13 cellular contexts compared by ENCODE assay signal in the genomic region with DNA sequence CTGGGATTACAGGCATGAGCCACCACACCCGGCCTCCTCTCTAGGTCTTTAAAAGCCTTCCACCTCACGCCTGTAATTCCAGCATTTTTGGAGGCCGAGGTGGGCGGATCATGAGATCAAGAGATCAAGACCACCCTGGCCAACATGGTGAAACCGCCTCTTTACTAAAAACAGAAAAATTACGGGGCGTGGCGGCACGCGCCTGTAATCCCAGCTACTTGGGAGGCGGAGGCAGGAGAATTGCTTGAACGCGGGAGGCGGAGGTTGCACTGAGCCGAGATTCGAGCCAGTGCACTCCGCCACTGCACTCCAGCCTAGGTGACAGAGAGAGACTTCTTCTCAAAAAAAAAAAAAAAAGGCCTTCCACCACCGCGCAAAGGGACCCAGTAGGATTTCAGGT. TPM values are rescaled to one million over a fixed set of nuclear protein-coding genes. Genes with fewer than 3 reads are reported as not detected.
DNase-seq lines count a peak whose midpoint lies in the region; ATAC-seq lines count a peak whose summit lies in the region.
"Had no signal": no experiment of that assay in that cellular context is flagged by ENCODE, and none has a peak within 500 bp of the region (broad histone marks: within the 10 kb centered on the region; RNA-seq: fewer than 3 reads in every experiment).

No MANE protein-coding gene starts in this region.

- no peaks in the 10 kb centered on the region for H3K27me3 Mint-ChIP-seq in CD4-positive, alpha-beta memory T cell
- H3K27me3 Mint-ChIP-seq in activated naive CD8-positive, alpha-beta T cell: no peaks in the 10 kb centered on the region
- no peaks in the 10 kb centered on the region for H3K27me3 Mint-ChIP-seq in naive thymus-derived CD8-positive, alpha-beta T cell

- H3K27me3 ChIP-seq in BLaER1: no peaks in the 10 kb centered on the region
- no peaks in the 10 kb centered on the region for H3K27me3 ChIP-seq in CD4-positive, alpha-beta memory T cell (ENCODE audit: insufficient read depth, low read length)
- H3K27me3 ChIP-seq: adrenal gland had no signal

- POLR2A ChIA-PET in CD4-positive, alpha-beta memory T cell (lab: Charles Lee; ENCODE audit: partially characterized antibody): interaction anchor here (2.8 kb wide), 1 partner anchor 11 kb away, joined by 56 read pairs; no protein-coding TSS in a partner anchor
- POLR2A ChIA-PET in naive thymus-derived CD8-positive, alpha-beta T cell (lab: Charles Lee): interaction anchor here (0.7 to 4.9 kb wide), 5 partner anchors 10 to 43 kb away, joined by 4 to 73 read pairs (median 51); no protein-coding TSS in a partner anchor

- no peak overlapping the region for H3K4me3 ChIP-seq in BLaER1
- H3K4me3 ChIP-seq in CD4-positive, alpha-beta memory T cell (ENCODE audit: low read length in 2 of 2): no peak overlapping the region

- no peak for DNase-seq in CD4-positive, alpha-beta memory T cell
- no peak for DNase-seq in naive thymus-derived CD8-positive, alpha-beta T cell
- no peak for DNase-seq in NCI-H128 (lab: John Stamatoyannopoulos, UW; ENCODE audit: unreplicated experiment)
- DNase-seq: adrenal gland; H9; NCI-H1105; NK-92 treated with Interleukin-12 subunit alpha and Interleukin-12 subunit beta, amount 100 ng/mL, for 24 hours; SHP77 treated with DMSO at 0.1 percent for 48 hours; stimulated activated CD4-positive, alpha-beta T cell treated with anti-CD3 and anti-CD28 coated beads, Interleukin-12 subunit alpha, Interleukin-12 subunit beta, amount 100 ng/mL, for 4 hours had no signal

- intact Hi-C loops in CD4-positive, alpha-beta memory T cell (cut with micrococcal nuclease): loop anchor here (10.0 kb wide), 4 partner anchors 131 to 1111 kb away; partner anchors contain the start of genes NOP58 and RAPH1

- peak overlapping the region in 6 of 7 donors; percentile 95 to 100 (median 99) for H3K27ac Mint-ChIP-seq in CD4-positive, alpha-beta memory T cell
- H3K27ac Mint-ChIP-seq in activated naive CD8-positive, alpha-beta T cell: peak overlapping the region; percentile 98
- peak overlapping the region; percentile 96 to 100 (median 99) for H3K27ac Mint-ChIP-seq in naive thymus-derived CD8-positive, alpha-beta T cell

- CTCF ChIA-PET in CD4-positive, alpha-beta memory T cell (lab: Charles Lee; ENCODE audit: partially characterized antibody): interaction anchor here (1.5 to 3.2 kb wide), 2 partner anchors 10 to 44 kb away, joined by 3 to 23 read pairs; no protein-coding TSS in a partner anchor

- H3K36me3 Mint-ChIP-seq in CD4-positive, alpha-beta memory T cell: peaks cover 0 to 12% of the 10 kb centered on the region in 2 donors
- H3K36me3 Mint-ChIP-seq in activated naive CD8-positive, alpha-beta T cell: no peaks in the 10 kb centered on the region
- peaks cover 0 to 5% (median 5%) of the 10 kb centered on the region in 3 donors for H3K36me3 Mint-ChIP-seq in naive thymus-derived CD8-positive, alpha-beta T cell

- H3K9me3 ChIP-seq in BLaER1: peaks cover 5% of the 10 kb centered on the region; the same call in 1 of the 2 replicates
- no peaks in the 10 kb centered on the region for H3K9me3 ChIP-seq in CD4-positive, alpha-beta memory T cell (ENCODE audit: control insufficient read depth in 1 of 2, low read length in 2 of 2)
- H3K9me3 ChIP-seq: adrenal gland had no signal

- peaks cover 25 to 35% (median 31%) of the 10 kb centered on the region in 4 donors for H3K4me1 Mint-ChIP-seq in CD4-positive, alpha-beta memory T cell
- H3K4me1 Mint-ChIP-seq in activated naive CD8-positive, alpha-beta T cell (ENCODE audit: low read depth): peaks cover 48% of the 10 kb centered on the region
- H3K4me1 Mint-ChIP-seq in naive thymus-derived CD8-positive, alpha-beta T cell: peaks cover 24 to 49% (median 44%) of the 10 kb centered on the region in 4 donors

- H3K9me3 Mint-ChIP-seq in CD4-positive, alpha-beta memory T cell: no peaks in the 10 kb centered on the region
- no peaks in the 10 kb centered on the region for H3K9me3 Mint-ChIP-seq in activated naive CD8-positive, alpha-beta T cell (ENCODE audit: low read depth)
- no peaks in the 10 kb centered on the region for H3K9me3 Mint-ChIP-seq in naive thymus-derived CD8-positive, alpha-beta T cell
- H3K9me3 Mint-ChIP-seq: H9 had no signal

- no peak overlapping the region for H3K27ac ChIP-seq in BLaER1
- no peak overlapping the region for H3K27ac ChIP-seq in CD4-positive, alpha-beta memory T cell (ENCODE audit: low read depth, low read length)

- H3K36me3 ChIP-seq in BLaER1: peaks cover 6% of the 10 kb centered on the region; the same call in 1 of the 2 replicates
- H3K36me3 ChIP-seq in CD4-positive, alpha-beta memory T cell (ENCODE audit: insufficient read depth, low read length): no peaks in the 10 kb centered on the region
- H3K36me3 ChIP-seq: adrenal gland had no signal

- H3K9ac ChIP-seq in BLaER1: no peak overlapping the region

- peaks cover 28% of the 10 kb centered on the region for H3K4me1 ChIP-seq in BLaER1
- H3K4me1 ChIP-seq in CD4-positive, alpha-beta memory T cell (ENCODE audit: insufficient read depth, low read length): peaks cover 39% of the 10 kb centered on the region

- H3K4me3 Mint-ChIP-seq in CD4-positive, alpha-beta memory T cell: peak overlapping the region in 1 of 8 donors; percentile 50
- H3K4me3 Mint-ChIP-seq in activated naive CD8-positive, alpha-beta T cell: peak overlapping the region; percentile 96
- peak overlapping the region in 9 of 10 donors; percentile 10 to 98 (median 95) for H3K4me3 Mint-ChIP-seq in naive thymus-derived CD8-positive, alpha-beta T cell

- no peak for ATAC-seq in naive thymus-derived CD8-positive, alpha-beta T cell
- ATAC-seq in HG03139 (IDR thresholded peaks at IDR 0.05; ENCODE audit: unreplicated experiment): no peak
- no peak for ATAC-seq in HG03175 (IDR thresholded peaks at IDR 0.05; ENCODE audit: unreplicated experiment)

- 0 out of 2 replicates have a peak, but pooled peaks cover 7% of the 10 kb centered on the region for H4K20me1 ChIP-seq in BLaER1

- H3K4me2 ChIP-seq in BLaER1: peak overlapping the region; percentile 72

RNA-seq across cellular contexts. Expression of gene FAM117B, which starts 1.3 kb away (rescaled TPM):
- 10 to 100 TPM; 26.2 to 27.1 TPM for total RNA-seq in CD4-positive, alpha-beta memory T cell
- 10 to 100 TPM in 1 of 2 donors, 1 to 10 TPM in 1; 4.8 to 11.9 TPM for polyA plus RNA-seq in CD4-positive, alpha-beta memory T cell
- total RNA-seq in naive thymus-derived CD8-positive, alpha-beta T cell: 10 to 100 TPM; 55.6 to 57.2 TPM
- polyA plus RNA-seq in naive thymus-derived CD8-positive, alpha-beta T cell: 10 to 100 TPM; 11.0 to 24.4 (median 16.0) TPM
